8 cellular contexts compared by ENCODE assay signal in the genomic region with DNA sequence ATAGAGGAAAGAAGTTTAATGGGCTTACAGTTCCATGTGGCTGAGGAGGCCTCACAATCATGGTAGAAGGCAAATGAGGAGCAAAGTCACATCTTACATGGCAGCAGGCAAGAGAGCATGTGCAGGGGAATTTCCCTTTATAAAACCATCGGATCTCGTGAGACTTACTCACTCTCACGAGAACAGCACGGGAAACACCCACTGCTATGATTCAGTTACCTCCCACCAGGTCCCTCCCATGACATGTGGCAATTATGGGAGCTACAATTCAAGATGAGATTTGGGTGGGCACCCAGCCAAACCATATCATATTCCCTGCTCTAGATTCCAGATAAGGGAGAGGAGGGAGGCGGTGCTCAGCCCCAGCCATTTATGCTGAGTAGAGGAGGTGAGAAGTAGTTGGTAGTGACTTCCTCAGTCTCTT.
DNase-seq lines count a peak whose midpoint lies in the region; TF ChIP-seq lines count a peak whose summit lies in the region.
"Not testable (repeated sequence)": the region's sequence is repeated elsewhere in the genome, so short reads cannot be mapped to it uniquely, and the experiment has no call there.

No MANE protein-coding gene starts in this region.

- H3K4me1 ChIP-seq in SJCRH30; neuronal stem cell (ENCODE audit: control insufficient read depth in 2 of 2, insufficient read depth in 1 of 2, low read depth in 1 of 2, low read length in 2 of 2): not testable (repeated sequence)

- not testable (repeated sequence) for TF ChIP-seq CTCF in fibroblast of mammary gland (conservative IDR thresholded peaks at IDR 0.05; ENCODE audit: control insufficient read depth, insufficient read depth, low read depth, low read length)

- H3K27ac ChIP-seq in SJCRH30; neuronal stem cell (replicated peaks; ENCODE audit: low read length): not testable (repeated sequence)

- not testable (repeated sequence) for H3K23ac ChIP-seq in neuronal stem cell (ENCODE audit: low read depth, low read length, poor library complexity)

- H3K14ac ChIP-seq in neuronal stem cell (ENCODE audit: low read length), result not testable (repeated sequence)

- not testable (repeated sequence) for H3K4ac ChIP-seq in neuronal stem cell (ENCODE audit: low read length)

- not testable (repeated sequence) for H2BK12ac ChIP-seq in neuronal stem cell (ENCODE audit: low read length)

- not testable (repeated sequence) for H2AFZ ChIP-seq in neuronal stem cell (ENCODE audit: low read length)

- H2BK120ac ChIP-seq in neuronal stem cell (ENCODE audit: low read depth, low read length), result not testable (repeated sequence)

- WGBS in neuronal stem cell (ENCODE audit: extremely low coverage in 2 of 2, insufficient read length in 2 of 2, insufficient replicate concordance in 1 of 2), 2 donors, result no CpG with 5 or more reads among the region's 5 CpGs

- not testable (repeated sequence) for H2BK15ac ChIP-seq in neuronal stem cell (ENCODE audit: low read length)

- not testable (repeated sequence) for H2AK5ac ChIP-seq in neuronal stem cell (ENCODE audit: low read depth, low read length)

- H3K36me3 ChIP-seq in SJCRH30; neuronal stem cell (replicated peaks in 1 of 2; ENCODE audit: control insufficient read depth in 2 of 2, insufficient read depth in 2 of 2, low read length in 2 of 2): not testable (repeated sequence)

- H4K91ac ChIP-seq in neuronal stem cell (ENCODE audit: low read depth, low read length, poor library complexity), result not testable (repeated sequence)

- H3K27me3 ChIP-seq in SJCRH30; neuronal stem cell (ENCODE audit: control insufficient read depth in 3 of 3, insufficient read depth in 3 of 3, low read depth in 1 of 3, low read length in 3 of 3): not testable (repeated sequence)

- H3K4me3 ChIP-seq in SJCRH30; fibroblast of mammary gland (ENCODE audit: control insufficient read depth, low read depth, low read length); neuronal stem cell (ENCODE audit: low read length in 2 of 2): not testable (repeated sequence)

- not testable (repeated sequence) for H2BK5ac ChIP-seq in neuronal stem cell (ENCODE audit: low read length)

- H3K18ac ChIP-seq in neuronal stem cell (ENCODE audit: low read length), result peak overlapping the region; percentile 2

- DNase-seq in A172 (ENCODE audit: low spot score) (peak; percentile 40), EL (peak; percentile 15), NCI-H1105 treated with DMSO at 0.1 percent for 48 hours (lab: John Stamatoyannopoulos, UW) (peak; percentile 10), NCI-H69 (lab: John Stamatoyannopoulos, UW) (peak; percentile 11), SJCRH30 (peak; percentile 17 to 23), fibroblast of mammary gland (ENCODE audit: low read depth) (peak; percentile 18)
- DNase-seq in activated naive CD4-positive, alpha-beta T cell treated with Interleukin-2 at 50 U/mL for 16 hours, result peak; percentile 3
- DNase-seq in neuronal stem cell (ENCODE audit: low spot score), result not testable (repeated sequence)

- not testable (repeated sequence) for H3K9me3 ChIP-seq in SJCRH30 (replicated peaks); neuronal stem cell (replicated peaks in 1 of 2; ENCODE audit: control insufficient read depth in 2 of 2, insufficient read depth in 1 of 2, low read depth in 1 of 2, low read length in 2 of 2)

- not testable (repeated sequence) for H4K8ac ChIP-seq in neuronal stem cell (ENCODE audit: low read depth, low read length)

- H3K4me2 ChIP-seq in neuronal stem cell (ENCODE audit: insufficient read depth, low read length, poor library complexity, severe bottlenecking), result not testable (repeated sequence)

- not testable (repeated sequence) for H3K79me1 ChIP-seq in neuronal stem cell (ENCODE audit: low read depth, low read length)

- not testable (repeated sequence) for H3K9ac ChIP-seq in neuronal stem cell (ENCODE audit: low read depth, low read length, poor library complexity)
